Comparison of ENCODE assay signal across 23 cellular contexts in the genomic region with DNA sequence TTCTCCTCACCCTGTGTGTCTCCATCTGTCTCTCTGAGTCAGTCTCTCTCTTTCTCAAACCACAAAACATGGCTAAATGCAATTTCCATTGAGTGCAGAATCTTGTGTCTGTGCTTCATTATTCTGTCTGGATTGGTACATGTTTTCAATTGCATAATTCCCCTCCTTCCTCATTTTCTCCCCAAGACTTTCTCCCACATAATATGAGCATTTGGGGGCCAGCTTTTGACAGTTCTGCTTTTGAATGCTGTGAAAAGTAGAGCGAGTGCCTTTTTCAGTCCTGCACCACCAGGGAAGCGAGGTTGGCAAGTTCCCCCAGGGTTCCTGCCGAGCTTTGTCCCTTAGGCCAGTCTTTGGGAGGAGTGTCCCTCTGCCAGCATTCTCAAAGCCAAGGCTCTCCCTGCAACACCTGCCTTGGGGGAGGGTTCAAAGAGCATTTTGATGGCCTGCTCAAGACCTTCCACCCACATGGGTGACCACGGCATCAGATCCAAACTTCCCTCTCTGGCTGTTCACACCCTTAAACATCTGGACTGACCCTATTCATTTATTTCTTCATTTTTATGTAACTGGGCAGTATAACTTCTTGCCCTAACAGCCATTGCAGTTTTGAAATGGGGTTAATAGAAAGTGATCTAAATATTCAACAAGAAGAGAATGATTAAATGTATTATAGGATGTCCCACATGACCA. TPM values are rescaled to one million over a fixed set of nuclear protein-coding genes. Genes with fewer than 3 reads are reported as not detected.
DNase-seq lines count a peak whose midpoint lies in the region; ATAC-seq and TF ChIP-seq lines count a peak whose summit lies in the region.
"Had no signal": no experiment of that assay in that cellular context is flagged by ENCODE, and none has a peak within 500 bp of the region (broad histone marks: within the 10 kb centered on the region; RNA-seq: fewer than 3 reads in every experiment).

No MANE protein-coding gene starts in this region.

- peaks cover 10% of the 10 kb centered on the region; the same call in 1 of the 2 replicates for H3K27me3 ChIP-seq in GM23248 (replicated peaks; ENCODE audit: insufficient read depth)
- H3K27me3 ChIP-seq: adrenal gland, cardiac muscle cell, pancreas had no signal

- ATAC-seq in GM21717 (IDR thresholded peaks at IDR 0.05; ENCODE audit: unreplicated experiment): no peak
- ATAC-seq in GM21786 (IDR thresholded peaks at IDR 0.05; ENCODE audit: unreplicated experiment): no peak
- ATAC-seq in activated T-cell treated with anti-CD3 and anti-CD28 coated beads, Interleukin-2, amount 50 U/mL, for 72 hours (replicated peaks in 1 of 2): no peak
- ATAC-seq: activated T-helper 17 cell treated with anti-CD3 and anti-CD28 coated beads, Interleukin-2, amount 50 U/mL, for 72 hours had no signal

- no peaks in the 10 kb centered on the region for H3K36me3 Mint-ChIP-seq in activated T-cell treated with anti-CD3 and anti-CD28 coated beads, Interleukin-2, amount 50 U/mL, for 72 hours (ENCODE audit: insufficient read depth in 2 of 2)

- peak; percentile 56 for DNase-seq in AG10803 (ENCODE audit: low read depth)
- peak; percentile 25 for DNase-seq in GM23248
- DNase-seq in SKM-1 treated with dmso at 0.1 percent for 144 hours (lab: John Stamatoyannopoulos, UW; ENCODE audit: unreplicated experiment): peak; percentile 99
- DNase-seq in hippocampal formation (lab: John Stamatoyannopoulos, UW): peak; percentile 12 to 41
- DNase-seq in HuH-7 (ENCODE audit: low spot score): no peak
- no peak for DNase-seq in activated T-cell treated with anti-CD3 and anti-CD28 coated beads, Interleukin-2, amount 50 U/mL, for 72 hours
- DNase-seq: activated B cell treated with CpG ODN at 0.5 μM for 24 hours; activated CD8-positive, alpha-beta memory T cell treated with anti-CD3 and anti-CD28 coated beads for 24 hours; Caco-2; effector CD4-positive, alpha-beta T cell; left cardiac atrium; NCI-H1092 treated with DMSO at 0.1 percent for 48 hours; pancreas; stimulated activated CD4-positive, alpha-beta T cell treated with anti-CD3 and anti-CD28 coated beads, Interleukin-4, amount 100 ng/mL, for 4 hours had no signal

- no peak for TF ChIP-seq CTCF in AG10803 (conservative IDR thresholded peaks at IDR 0.05; ENCODE audit: low read length)

- H3K4me2 ChIP-seq in GM23248 (ENCODE audit: unreplicated experiment): no peak overlapping the region

- H2AFZ ChIP-seq in GM23248: no peak overlapping the region

- no peaks in the 10 kb centered on the region for H4K20me1 ChIP-seq in GM23248 (ENCODE audit: insufficient read depth)

- H3K36me3 ChIP-seq in GM23248 (ENCODE audit: low read depth): no peaks in the 10 kb centered on the region
- H3K36me3 ChIP-seq: adrenal gland, cardiac muscle cell, pancreas, thoracic aorta had no signal

- H3K27ac Mint-ChIP-seq in activated T-cell treated with anti-CD3 and anti-CD28 coated beads, Interleukin-2, amount 50 U/mL, for 72 hours: no peak overlapping the region
- H3K27ac Mint-ChIP-seq: activated B cell treated with CpG ODN at 0.5 μM for 24 hours; activated T-helper 17 cell treated with anti-CD3 and anti-CD28 coated beads, Interleukin-2, amount 50 U/mL, for 72 hours; T-helper 1 cell treated with Interleukin-12 subunit alpha and Interleukin-12 subunit beta and Interleukin-4 antibody, amounts not matched to agents 30 μg/mL and 1 μg/mL, for 36 hours had no signal

- H3K9me3 ChIP-seq in GM23248 (ENCODE audit: low read depth): no peaks in the 10 kb centered on the region
- H3K9me3 ChIP-seq: adrenal gland, Caco-2, pancreas, thoracic aorta had no signal

- peaks cover 13% of the 10 kb centered on the region for H3K27me3 Mint-ChIP-seq in activated T-cell treated with anti-CD3 and anti-CD28 coated beads, Interleukin-2, amount 50 U/mL, for 72 hours (ENCODE audit: low read depth)

- H3F3A ChIP-seq in GM23248 (ENCODE audit: insufficient read depth): 0 out of 2 replicates have a peak, but pooled peaks cover 4% of the 10 kb centered on the region

- in situ Hi-C loops in GM23248 (cut with MboI): no loop called here

- no peak overlapping the region for H3K4me3 Mint-ChIP-seq in activated T-cell treated with anti-CD3 and anti-CD28 coated beads, Interleukin-2, amount 50 U/mL, for 72 hours
- H3K4me3 Mint-ChIP-seq: activated B cell treated with CpG ODN at 0.5 μM for 24 hours; activated T-helper 17 cell treated with anti-CD3 and anti-CD28 coated beads, Interleukin-2, amount 50 U/mL, for 72 hours; IgD-negative memory B cell; T-helper 1 cell treated with Interleukin-12 subunit alpha and Interleukin-12 subunit beta and Interleukin-4 antibody, amounts not matched to agents 30 μg/mL and 1 μg/mL, for 36 hours had no signal

- H3K4me1 ChIP-seq in GM23248 (ENCODE audit: insufficient read depth): no peaks in the 10 kb centered on the region
- H3K4me1 ChIP-seq: Caco-2, pancreas had no signal

- H3K9me2 ChIP-seq in GM23248 (ENCODE audit: insufficient read depth): no peaks in the 10 kb centered on the region

- no peaks in the 10 kb centered on the region for H3K79me2 ChIP-seq in GM23248 (ENCODE audit: insufficient read depth)

- WGBS in GM23248 (ENCODE audit: low coverage in 1 of 2, low lambda C conversion rate in 2 of 2, missing lambda C conversion rate in 2 of 2), 2 experiments: 6 to 9% methylated on average over 4 of the region's 4 CpGs

- no peak overlapping the region for H3K4me3 ChIP-seq in AG10803 (ENCODE audit: low read length)
- H3K4me3 ChIP-seq in GM23248: no peak overlapping the region
- H3K4me3 ChIP-seq: adrenal gland, cardiac muscle cell, pancreas, skin epidermis, thoracic aorta had no signal

- no peak overlapping the region for H3K9ac ChIP-seq in GM23248

- H3K4me1 Mint-ChIP-seq in activated T-cell treated with anti-CD3 and anti-CD28 coated beads, Interleukin-2, amount 50 U/mL, for 72 hours (ENCODE audit: low read depth): no peaks in the 10 kb centered on the region
- H3K4me1 Mint-ChIP-seq: activated B cell treated with CpG ODN at 0.5 μM for 24 hours; activated T-helper 17 cell treated with anti-CD3 and anti-CD28 coated beads, Interleukin-2, amount 50 U/mL, for 72 hours; IgD-negative memory B cell had no signal

- no peaks in the 10 kb centered on the region for H3K9me3 Mint-ChIP-seq in activated T-cell treated with anti-CD3 and anti-CD28 coated beads, Interleukin-2, amount 50 U/mL, for 72 hours
- H3K9me3 Mint-ChIP-seq: activated B cell treated with CpG ODN at 0.5 μM for 24 hours; activated T-helper 17 cell treated with anti-CD3 and anti-CD28 coated beads, Interleukin-2, amount 50 U/mL, for 72 hours; IgD-negative memory B cell; T-helper 1 cell treated with Interleukin-12 subunit alpha and Interleukin-12 subunit beta and Interleukin-4 antibody, amounts not matched to agents 30 μg/mL and 1 μg/mL, for 36 hours had no signal

- no peak overlapping the region for H3K27ac ChIP-seq in GM23248
- H3K27ac ChIP-seq: adrenal gland, cardiac muscle cell, pancreas, thoracic aorta had no signal

RNA-seq across cellular contexts. Expression of a gene that starts 32.9 kb away (rescaled TPM):
- 15.0 and 16.6 TPM in 2 replicates for total RNA-seq in GM23248 (2014; rRNA removed; shearing (Covaris generic))
- 10.8 and 12.0 TPM in 2 replicates for polyA plus RNA-seq in GM23248 (2016; fragmentation: Nextera tagmentation; extraction: Ambion mirVana)
- total RNA-seq in activated T-cell treated with anti-CD3 and anti-CD28 coated beads, Interleukin-2, amount 50 U/mL, for 72 hours: 10 to 100 TPM; 28.5 to 28.8 TPM

Comparison
In these comparisons a context has a peak if more than half of its experiments do, and no peak if none do; other contexts are left out.
1. DNase-seq: peak in AG10803 (single experiment), GM23248 (single experiment), SKM-1 treated with dmso at 0.1 percent for 144 hours (single experiment) and hippocampal formation (2 of 2); none in HuH-7 (single experiment) and activated T-cell treated with anti-CD3 and anti-CD28 coated beads, Interleukin-2, amount 50 U/mL, for 72 hours (0 of 2).